Comparison of ENCODE assay signal across 8 cellular contexts in genomic region chr22:42294034-42294985, GRCh38. TPM values are rescaled to one million over a fixed set of nuclear protein-coding genes. Genes with fewer than 3 reads are reported as not detected.
DNase-seq lines count a peak whose midpoint lies in the region; ATAC-seq and TF ChIP-seq lines count a peak whose summit lies in the region.

No MANE protein-coding gene starts in this region.

- no peak for TF ChIP-seq POLR2A in vagina (IDR thresholded peaks at IDR 0.05)

- H3K27me3 ChIP-seq in DOHH2 (ENCODE audit: control insufficient read depth, low read length): no peaks in the 10 kb centered on the region
- no peaks in the 10 kb centered on the region for H3K27me3 ChIP-seq in MG63
- peaks cover 65% of the 10 kb centered on the region for H3K27me3 ChIP-seq in adipocyte (replicated peaks; ENCODE audit: control insufficient read depth, insufficient read depth, low read length)
- H3K27me3 ChIP-seq in left lung: no peaks in the 10 kb centered on the region
- no peaks in the 10 kb centered on the region for H3K27me3 ChIP-seq in vagina

- H3K9me2 ChIP-seq in DOHH2 (replicated peaks; ENCODE audit: control insufficient read depth, low read length): no peaks in the 10 kb centered on the region

- H3K4me1 ChIP-seq in DOHH2 (ENCODE audit: control insufficient read depth, low read length) (peaks cover 61% of the 10 kb centered on the region), adipocyte (ENCODE audit: control insufficient read depth, insufficient read depth, low read length) (no peaks in the 10 kb centered on the region), left lung (peaks cover 0 to 9% of the 10 kb centered on the region in 2 donors), vagina (peaks cover 10% of the 10 kb centered on the region)

- DNase-seq in MG63 (peak; percentile 25), adipocyte (ENCODE audit: low read depth) (peak; percentile 66), left lung (peak in 1 of 2 donors; percentile 52), vagina (ENCODE audit: extremely low spot score in 2 of 2) (no peak), NCI-H128 (lab: John Stamatoyannopoulos, UW; ENCODE audit: unreplicated experiment) (no peak)

- H3F3A ChIP-seq in DOHH2 (ENCODE audit: control insufficient read depth, insufficient read depth): peaks cover 15% of the 10 kb centered on the region

- no peaks in the 10 kb centered on the region for H3K9me3 ChIP-seq in DOHH2 (ENCODE audit: control insufficient read depth, insufficient read depth, low read length)
- H3K9me3 ChIP-seq in MG63: no peaks in the 10 kb centered on the region
- H3K9me3 ChIP-seq in adipocyte (ENCODE audit: control insufficient read depth, low read length): no peaks in the 10 kb centered on the region
- H3K9me3 ChIP-seq in left lung: no peaks in the 10 kb centered on the region
- no peaks in the 10 kb centered on the region for H3K9me3 ChIP-seq in vagina

- peak; percentile 82 for ATAC-seq in left lung
- no peak for ATAC-seq in GM19397 (IDR thresholded peaks at IDR 0.05; ENCODE audit: unreplicated experiment)
- ATAC-seq in HG03280 (IDR thresholded peaks at IDR 0.05; ENCODE audit: unreplicated experiment): no peak

- no peak overlapping the region for H3K9ac ChIP-seq in adipocyte (ENCODE audit: low read length)

- no peaks in the 10 kb centered on the region for H4K20me1 ChIP-seq in DOHH2 (ENCODE audit: control insufficient read depth, insufficient read depth, low read depth, low read length)

- intact Hi-C loops in left lung (cut with DNase I) (no loop called here), vagina (cut with DNase I) (no loop called here)

- peak overlapping the region; percentile 53 for H3K4me2 ChIP-seq in DOHH2 (ENCODE audit: low read length)

- TF ChIP-seq CTCF in DOHH2 (IDR thresholded peaks at IDR 0.05; ENCODE audit: low read depth, low read length, poor library complexity, severe bottlenecking) (no peak), left lung (IDR thresholded peaks at IDR 0.05) (no peak), vagina (IDR thresholded peaks at IDR 0.05) (no peak)

- peak overlapping the region; percentile 27 for H3K27ac ChIP-seq in DOHH2 (ENCODE audit: low read depth, low read length)
- no peak overlapping the region for H3K27ac ChIP-seq in left lung
- no peak overlapping the region for H3K27ac ChIP-seq in vagina

- H3K36me3 ChIP-seq in DOHH2 (ENCODE audit: control insufficient read depth, low read length) (no peaks in the 10 kb centered on the region), MG63 (no peaks in the 10 kb centered on the region), adipocyte (ENCODE audit: control insufficient read depth, insufficient read depth, low read length, severe bottlenecking) (no peaks in the 10 kb centered on the region), left lung (no peaks in the 10 kb centered on the region), vagina (no peaks in the 10 kb centered on the region)

- peak overlapping the region; percentile 28; the same call in 1 of the 2 replicates for H3K4me3 ChIP-seq in DOHH2 (ENCODE audit: low read length)
- no peak overlapping the region for H3K4me3 ChIP-seq in MG63
- H3K4me3 ChIP-seq in adipocyte (ENCODE audit: low read length): no peak overlapping the region
- H3K4me3 ChIP-seq in left lung: no peak overlapping the region
- no peak overlapping the region for H3K4me3 ChIP-seq in vagina

- H3K79me2 ChIP-seq in DOHH2 (ENCODE audit: control insufficient read depth, low read length): no peaks in the 10 kb centered on the region

RNA-seq across cellular contexts. Expression of gene TCF20, which starts 23.9 kb away (rescaled TPM):
- 9.6 and 13.0 TPM in 2 replicates for total RNA-seq in MG63 (2014; rRNA removed; shearing (Covaris generic); ENCODE audit: low replicate concordance)
- total RNA-seq in left lung (10 to 100 TPM; 35.0 to 41.3 TPM), vagina (30.4 TPM)

Comparison
In these comparisons a context has a peak if more than half of its experiments do, and no peak if none do; other contexts are left out.
1. DNase-seq: peak in MG63 (single experiment) and adipocyte (single experiment); none in vagina (0 of 2) and NCI-H128 (single experiment).